ENCODE assay signal across 1 cellular context in the genomic region with DNA sequence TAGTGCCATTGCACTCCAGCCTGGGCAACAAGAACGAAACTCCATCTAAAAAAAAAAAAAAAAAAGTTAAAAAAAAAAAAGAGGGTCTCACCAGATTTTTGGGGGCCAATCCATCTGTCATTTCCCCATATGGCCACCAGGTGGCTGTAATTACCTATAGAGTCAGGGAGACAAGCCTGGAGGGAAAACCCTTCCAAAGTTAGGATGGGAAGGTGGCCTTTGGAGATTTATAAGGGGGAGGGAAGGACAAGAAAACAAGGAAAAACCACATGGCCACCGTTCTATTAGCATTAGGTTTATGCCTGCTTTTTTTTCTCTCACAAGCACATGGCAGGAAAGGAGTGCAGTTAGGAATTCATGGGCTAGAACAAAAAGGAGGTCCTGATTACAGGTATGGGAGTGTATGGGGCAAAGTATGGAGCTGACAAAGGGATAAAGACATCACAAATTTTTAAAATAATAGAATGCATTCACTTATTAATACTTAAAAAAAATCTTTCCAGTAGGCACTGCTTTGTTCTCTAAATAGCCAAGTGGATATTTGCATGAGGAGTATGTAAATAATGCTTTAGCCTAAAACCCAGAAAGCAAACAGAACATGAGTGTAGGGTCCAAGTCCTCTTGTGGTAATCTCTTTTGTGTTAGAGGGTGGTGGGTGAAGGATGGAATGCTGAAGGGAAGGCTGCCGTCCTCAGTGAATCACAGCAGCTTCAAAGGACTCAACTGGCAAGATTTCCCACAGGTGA.
TF ChIP-seq lines count a peak whose summit lies in the region.

No MANE protein-coding gene starts in this region.

TF ChIP-seq in liver, 16 proteins besides CTCF, POLR2A, EP300 and RAD21 (continued from another document):
- TF ChIP-seq ZBTB33 (IDR thresholded peaks at IDR 0.05), result no peak
- no peak for TF ChIP-seq JUND (IDR thresholded peaks at IDR 0.05)
- no peak for TF ChIP-seq EGR1 (IDR thresholded peaks at IDR 0.05; ENCODE audit: low read depth in 2 of 2)
- no peak for TF ChIP-seq GABPA (IDR thresholded peaks at IDR 0.05 in 1 of 2, conservative IDR thresholded peaks at IDR 0.05 in 1 of 2)
- TF ChIP-seq HNF4G (IDR thresholded peaks at IDR 0.05), result no peak
- TF ChIP-seq, protein P1, sequence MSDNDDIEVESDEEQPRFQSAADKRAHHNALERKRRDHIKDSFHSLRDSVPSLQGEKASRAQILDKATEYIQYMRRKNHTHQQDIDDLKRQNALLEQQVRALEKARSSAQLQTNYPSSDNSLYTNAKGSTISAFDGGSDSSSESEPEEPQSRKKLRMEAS (IDR thresholded peaks at IDR 0.05), result no peak
